26 cellular contexts compared by ENCODE assay signal in the genomic region with DNA sequence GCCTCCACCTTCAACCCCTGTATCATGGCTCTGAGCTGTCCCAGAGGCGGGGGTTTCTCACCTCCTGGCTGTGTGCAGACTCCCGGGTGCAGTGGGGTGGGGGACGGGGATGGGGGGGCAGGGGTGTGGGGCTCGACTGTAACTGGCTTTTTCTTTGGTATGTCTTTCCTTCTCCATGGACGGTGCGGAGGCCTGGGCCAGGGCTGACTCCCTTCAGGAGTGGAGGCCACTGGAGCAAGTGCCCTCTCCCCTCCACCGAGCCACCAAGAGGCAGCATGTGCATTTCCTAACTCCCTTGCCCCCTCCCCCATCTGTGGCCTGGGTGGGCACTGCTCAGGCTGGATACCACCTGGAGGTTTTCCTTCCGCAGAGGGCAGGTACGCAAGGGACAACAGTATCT.
"Had no signal": no experiment of that assay in that cellular context is flagged by ENCODE, and none has a peak within 500 bp of the region (broad histone marks: within the 10 kb centered on the region; RNA-seq: fewer than 3 reads in every experiment).

No MANE protein-coding gene starts in this region.

- H3K36me3 Mint-ChIP-seq: mesothelial cell of epicardium; naive B cell; stimulated activated memory B cell treated with anti-CD40 and anti-IgM and Interleukin-4, amounts not matched to agents 10 μg/mL and 1 μg/mL and 100 μg/mL, for 72 hours; type B pancreatic cell had no signal

- H3K4me1 Mint-ChIP-seq: naive B cell had no signal

- H3K27me3 ChIP-seq: neutrophil, right atrium auricular region, right lobe of liver, vagina had no signal

- DNase-seq: head of caudate nucleus; hippocampal formation; left ventricle myocardium inferior; naive B cell; occipital lobe; small intestine; stimulated activated CD4-positive, alpha-beta T cell treated with anti-CD3 and anti-CD28 coated beads, Interleukin-1b, Interleukin-23, amount 100 ng/mL, for 48 hours; stimulated activated CD4-positive, alpha-beta T cell treated with anti-CD3 and anti-CD28 coated beads, Interleukin-2, amount 100 ng/mL, for 48 hours; stimulated activated CD4-positive, alpha-beta T cell treated with anti-CD3 and anti-CD28 coated beads, Interleukin-4, amount 100 ng/mL, for 4 hours; stimulated activated CD8-positive, alpha-beta memory T cell treated with anti-CD3 and anti-CD28 coated beads, Interleukin-4, amount 100 ng/mL, for 48 hours; stimulated activated naive CD4-positive, alpha-beta T cell treated with Interleukin-2 at 50 U/mL for 16 hours had no signal

- H3K9me3 Mint-ChIP-seq: mesothelial cell of epicardium; nephron; neural crest cell; stimulated activated memory B cell treated with anti-CD40 and anti-IgM and Interleukin-4, amounts not matched to agents 10 μg/mL and 1 μg/mL and 100 μg/mL, for 72 hours; type B pancreatic cell had no signal

- H3K27ac Mint-ChIP-seq: mesothelial cell of epicardium; naive B cell; nephron; progenitor cell of endocrine pancreas; stimulated activated memory B cell treated with anti-CD40 and anti-IgM and Interleukin-4, amounts not matched to agents 10 μg/mL and 1 μg/mL and 100 μg/mL, for 72 hours; type B pancreatic cell had no signal

- H3K4me3 Mint-ChIP-seq: mesothelial cell of epicardium; naive B cell; nephron; neural crest cell; stimulated activated memory B cell treated with anti-CD40 and anti-IgM and Interleukin-4, amounts not matched to agents 10 μg/mL and 1 μg/mL and 100 μg/mL, for 72 hours; type B pancreatic cell had no signal

- H3K36me3 ChIP-seq: left ventricle myocardium inferior, neutrophil, right atrium auricular region, right lobe of liver, suprapubic skin, thoracic aorta, tibial artery, vagina had no signal

- H3K9ac ChIP-seq: parathyroid adenoma had no signal

- H3K4me1 ChIP-seq: parathyroid adenoma, right lobe of liver, suprapubic skin, tibial artery, vagina had no signal

- H2AFZ ChIP-seq: parathyroid adenoma had no signal

- H3K27ac ChIP-seq: left ventricle myocardium inferior, neutrophil, parathyroid adenoma, right atrium auricular region, right lobe of liver, suprapubic skin, thoracic aorta, tibial artery, vagina had no signal

- H3K9me3 ChIP-seq: left ventricle myocardium inferior, neutrophil, right atrium auricular region, right lobe of liver, suprapubic skin, thoracic aorta, tibial artery, vagina had no signal

- H3K4me3 ChIP-seq: left ventricle myocardium inferior, lung, right atrium auricular region, right lobe of liver, suprapubic skin, thoracic aorta, tibial artery, vagina had no signal
